In genomic region chr15:78130012-78130353, GRCh38 we compare ENCODE assay signal across 13 cellular contexts. TPM values are rescaled to one million over a fixed set of nuclear protein-coding genes. Genes with fewer than 3 reads are reported as not detected.
DNase-seq lines count a peak whose midpoint lies in the region; TF ChIP-seq lines count a peak whose summit lies in the region.
"Had no signal": no experiment of that assay in that cellular context is flagged by ENCODE, and none has a peak within 500 bp of the region (broad histone marks: within the 10 kb centered on the region; RNA-seq: fewer than 3 reads in every experiment).

No MANE protein-coding gene starts in this region.

- H3K4me1 ChIP-seq in iPS-15b (ENCODE audit: control insufficient read depth, insufficient read depth, low read length): peaks cover 5% of the 10 kb centered on the region
- peaks cover 44% of the 10 kb centered on the region for H3K4me1 ChIP-seq in thymus (ENCODE audit: control insufficient read depth, insufficient read depth, low read length)

- peak overlapping the region; percentile 50 for H3K4me3 ChIP-seq in iPS-15b (ENCODE audit: low read depth, low read length)
- peak overlapping the region; percentile 67 for H3K4me3 ChIP-seq in thymus (ENCODE audit: low read length)

- H3K36me3 ChIP-seq in iPS-15b (ENCODE audit: control insufficient read depth, insufficient read depth, low read length) (no peaks in the 10 kb centered on the region), thymus (ENCODE audit: control insufficient read depth, insufficient read depth) (no peaks in the 10 kb centered on the region)

- peaks cover 25% of the 10 kb centered on the region for H3K4me1 Mint-ChIP-seq in activated naive CD4-positive, alpha-beta T cell treated with anti-CD3 and anti-CD28 coated beads, Interleukin-2, amount 50 U/mL, for 24 hours
- H3K4me1 Mint-ChIP-seq in activated naive CD4-positive, alpha-beta T cell treated with anti-CD3 and anti-CD28 coated beads for 36 hours (ENCODE audit: low read depth): peaks cover 17% of the 10 kb centered on the region

- no peaks in the 10 kb centered on the region for H3K9me3 Mint-ChIP-seq in activated naive CD4-positive, alpha-beta T cell treated with anti-CD3 and anti-CD28 coated beads, Interleukin-2, amount 50 U/mL, for 24 hours
- H3K9me3 Mint-ChIP-seq in activated naive CD4-positive, alpha-beta T cell treated with anti-CD3 and anti-CD28 coated beads for 36 hours: no peaks in the 10 kb centered on the region

- intact Hi-C loops in activated naive CD4-positive, alpha-beta T cell treated with anti-CD3 and anti-CD28 coated beads for 36 hours (cut with micrococcal nuclease): loop anchor here (5.0 kb wide), 1 partner anchor 37 kb away; no protein-coding TSS in a partner anchor

- 59% methylated on average over 2 of the region's 2 CpGs for WGBS in thymus

- DNase-seq in activated naive CD4-positive, alpha-beta T cell treated with anti-CD3 and anti-CD28 coated beads for 36 hours: no peak
- no peak for DNase-seq in RWPE1 (ENCODE audit: low spot score)
- DNase-seq in globus pallidus (ENCODE audit: low spot score): no peak
- no peak for DNase-seq in GOT3 (lab: John Stamatoyannopoulos, UW)
- no peak for DNase-seq in NCI-H2171 treated with DMSO at 0.1 percent for 48 hours (lab: John Stamatoyannopoulos, UW)
- DNase-seq: activated CD4-positive, CD25-positive, alpha-beta regulatory T cell treated with anti-CD3 and anti-CD28 coated beads, Interleukin-2, amount 50 U/mL, for 72 hours; stimulated activated CD4-positive, alpha-beta T cell treated with anti-CD3 and anti-CD28 coated beads, Interleukin-2, amount 100 ng/mL, for 48 hours had no signal

- no peaks in the 10 kb centered on the region for H3K36me3 Mint-ChIP-seq in activated naive CD4-positive, alpha-beta T cell treated with anti-CD3 and anti-CD28 coated beads, Interleukin-2, amount 50 U/mL, for 24 hours
- no peaks in the 10 kb centered on the region for H3K36me3 Mint-ChIP-seq in activated naive CD4-positive, alpha-beta T cell treated with anti-CD3 and anti-CD28 coated beads for 36 hours (ENCODE audit: low read depth)

- no peaks in the 10 kb centered on the region for H3K27me3 Mint-ChIP-seq in activated naive CD4-positive, alpha-beta T cell treated with anti-CD3 and anti-CD28 coated beads, Interleukin-2, amount 50 U/mL, for 24 hours
- no peaks in the 10 kb centered on the region for H3K27me3 Mint-ChIP-seq in activated naive CD4-positive, alpha-beta T cell treated with anti-CD3 and anti-CD28 coated beads for 36 hours (ENCODE audit: low read depth)

- H3K9me3 ChIP-seq in iPS-15b (ENCODE audit: control insufficient read depth, insufficient read depth, low read length): no peaks in the 10 kb centered on the region
- H3K9me3 ChIP-seq in thymus (ENCODE audit: control insufficient read depth): no peaks in the 10 kb centered on the region

- H3K27ac Mint-ChIP-seq in activated naive CD4-positive, alpha-beta T cell treated with anti-CD3 and anti-CD28 coated beads, Interleukin-2, amount 50 U/mL, for 24 hours: no peak overlapping the region
- H3K27ac Mint-ChIP-seq in activated naive CD4-positive, alpha-beta T cell treated with anti-CD3 and anti-CD28 coated beads for 36 hours: no peak overlapping the region

- H3K9ac ChIP-seq in iPS-15b (ENCODE audit: low read depth, low read length): no peak overlapping the region

- peak overlapping the region; percentile 67 for H3K4me3 Mint-ChIP-seq in activated naive CD4-positive, alpha-beta T cell treated with anti-CD3 and anti-CD28 coated beads, Interleukin-2, amount 50 U/mL, for 24 hours
- H3K4me3 Mint-ChIP-seq in activated naive CD4-positive, alpha-beta T cell treated with anti-CD3 and anti-CD28 coated beads for 36 hours: no peak overlapping the region

- H3K27ac ChIP-seq in RWPE1: peak overlapping the region; percentile 12; the same call in 1 of the 2 replicates
- H3K27ac ChIP-seq in thymus (ENCODE audit: low read depth): peak overlapping the region; percentile 76
- H3K27ac ChIP-seq: HL-60 had no signal

- POLR2A ChIA-PET in RWPE1 (lab: Yijun Ruan, JAX; ENCODE audit: low non-redundant PET): no interaction called here

- CTCF ChIA-PET in activated naive CD4-positive, alpha-beta T cell treated with anti-CD3 and anti-CD28 coated beads for 36 hours (lab: Charles Lee): interaction anchor here (0.8 to 3.8 kb wide), 8 partner anchors 10 to 171 kb away, joined by 3 to 59 read pairs (median 8); no protein-coding TSS in a partner anchor
- CTCF ChIA-PET in RWPE1 (lab: Yijun Ruan, JAX): interaction anchor here (0.5 to 1.9 kb wide), 9 partner anchors 8 to 375 kb away, joined by 3 to 11 read pairs (median 4); no protein-coding TSS in a partner anchor

- H3K27me3 ChIP-seq in iPS-15b (ENCODE audit: control insufficient read depth, insufficient read depth, low read length) (no peaks in the 10 kb centered on the region), thymus (ENCODE audit: control insufficient read depth, insufficient read depth) (no peaks in the 10 kb centered on the region)

- no peak for TF ChIP-seq CTCF in RWPE1 (conservative IDR thresholded peaks at IDR 0.05; ENCODE audit: low read depth)

RNA-seq across cellular contexts. Expression of gene CIB2, which starts 1.3 kb away (rescaled TPM):
- total RNA-seq in activated naive CD4-positive, alpha-beta T cell treated with anti-CD3 and anti-CD28 coated beads for 36 hours: 1 to 10 TPM; 1.9 to 2.1 TPM
- 11.2 TPM for polyA plus RNA-seq in thymus

RNA-seq across cellular contexts. Expression of gene IDH3A, which starts 19.2 kb away (rescaled TPM):
- total RNA-seq in activated naive CD4-positive, alpha-beta T cell treated with anti-CD3 and anti-CD28 coated beads for 36 hours: 100 to 1,000 TPM; 117 to 123 TPM
- 45.7 TPM for polyA plus RNA-seq in thymus

RNA-seq across cellular contexts. Expression of gene SH2D7, which starts 37.6 kb away (rescaled TPM):
- not detected for total RNA-seq in activated naive CD4-positive, alpha-beta T cell treated with anti-CD3 and anti-CD28 coated beads for 36 hours
- 0.05 TPM for polyA plus RNA-seq in thymus
- total RNA-seq: M059J, renal cortical epithelial cell had no signal

RNA-seq across cellular contexts. Expression of gene TBC1D2B, which starts 52.5 kb away (rescaled TPM):
- total RNA-seq in activated naive CD4-positive, alpha-beta T cell treated with anti-CD3 and anti-CD28 coated beads for 36 hours: 10 to 100 TPM; 57.1 to 60.3 TPM
- polyA plus RNA-seq in thymus: 20.0 TPM
